ENCODE assay signal across 8 cellular contexts in the genomic region with DNA sequence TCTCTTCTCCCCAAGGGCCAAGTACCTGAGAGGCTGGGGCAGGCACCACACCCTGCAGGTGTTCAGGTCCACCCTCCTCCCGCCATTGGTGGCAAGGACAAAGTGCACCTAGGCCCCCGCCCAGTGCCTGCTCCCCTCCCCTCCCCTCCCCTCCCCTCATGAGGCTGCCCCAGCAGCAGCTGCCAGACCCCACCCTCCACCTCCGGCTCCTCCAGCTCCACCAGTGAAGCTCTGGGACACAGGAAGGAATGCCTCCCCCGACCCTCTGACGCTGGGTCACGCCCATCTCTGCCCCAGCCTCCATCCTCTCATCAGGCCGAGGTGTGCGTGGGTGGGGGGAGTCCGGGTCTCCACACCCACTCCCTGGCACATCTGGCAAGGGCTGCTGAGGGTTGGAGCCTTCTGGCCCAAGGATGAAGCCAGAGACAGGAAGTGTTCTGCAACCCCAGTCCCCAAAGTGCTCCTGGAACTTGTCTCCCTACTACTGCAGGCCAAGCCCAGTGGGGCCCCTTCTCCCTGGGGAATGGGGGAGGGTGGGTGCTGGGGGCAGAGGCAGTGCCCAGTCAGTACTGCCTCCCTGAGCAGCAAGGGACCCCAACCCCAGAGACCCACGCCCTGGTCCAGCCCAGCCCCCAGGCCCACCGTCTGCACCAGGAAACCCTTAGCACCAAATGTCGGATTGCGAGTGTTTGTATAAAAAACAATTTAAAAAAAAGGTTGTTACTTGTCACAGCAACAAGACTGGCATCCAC. TPM values are rescaled to one million over a fixed set of nuclear protein-coding genes. Genes with fewer than 3 reads are reported as not detected.
DNase-seq lines count a peak whose midpoint lies in the region; ATAC-seq and TF ChIP-seq lines count a peak whose summit lies in the region.

No MANE protein-coding gene starts in this region.

- no peaks in the 10 kb centered on the region for H3K9me3 ChIP-seq in ES-I3 (ENCODE audit: control insufficient read depth, insufficient read depth, low read length)
- no peaks in the 10 kb centered on the region for H3K9me3 ChIP-seq in breast epithelium

- H3K27me3 Mint-ChIP-seq in neural crest cell (ENCODE audit: low read depth) = no peaks in the 10 kb centered on the region

- peak; percentile 91 to 94 for DNase-seq in NCI-H526 (lab: John Stamatoyannopoulos, UW)
- DNase-seq in breast epithelium (ENCODE audit: low spot score in 2 of 2) = no peak
- DNase-seq in neural crest cell (ENCODE audit: low read depth, low spot score) = no peak
- no peak for DNase-seq in NOMO-1 treated with DMSO at 0.1 percent for 48 hours (lab: John Stamatoyannopoulos, UW; ENCODE audit: unreplicated experiment)

- peaks cover 17% of the 10 kb centered on the region for H3K4me1 Mint-ChIP-seq in neural crest cell

- H3K4me3 ChIP-seq in breast epithelium = peak overlapping the region in 2 of 3 donors; percentile 94 to 100

- no peak for ATAC-seq in HG03520 (IDR thresholded peaks at IDR 0.05; ENCODE audit: unreplicated experiment)
- ATAC-seq in activated CD4-positive, CD25-positive, alpha-beta regulatory T cell treated with anti-CD3 and anti-CD28 coated beads, Interleukin-2, amount 50 U/mL, for 24 hours = no peak
- ATAC-seq in HG02678 (IDR thresholded peaks at IDR 0.05; ENCODE audit: unreplicated experiment) = no peak

- H3K4me1 ChIP-seq in ES-I3 (ENCODE audit: insufficient read depth, low read length) (peaks cover 17% of the 10 kb centered on the region), breast epithelium (peaks cover 20 to 21% of the 10 kb centered on the region in 2 donors)

- H3K4me3 Mint-ChIP-seq in neural crest cell = peak overlapping the region; percentile 84

- no peaks in the 10 kb centered on the region for H3K27me3 ChIP-seq in breast epithelium

- H3K36me3 ChIP-seq in ES-I3 (ENCODE audit: insufficient read depth, low read length) (peaks cover 3% of the 10 kb centered on the region), breast epithelium (peaks cover 8% of the 10 kb centered on the region)

- peak overlapping the region; percentile 58; the same call in 1 of the 2 replicates for H3K9ac ChIP-seq in ES-I3 (ENCODE audit: low read depth, low read length)

- H3K9me3 Mint-ChIP-seq in neural crest cell = no peaks in the 10 kb centered on the region

- no peaks in the 10 kb centered on the region for H3K36me3 Mint-ChIP-seq in neural crest cell (ENCODE audit: low read depth)

- intact Hi-C loops in breast epithelium (cut with DNase I; ENCODE audit: low total_unique reads) = no loop called here

- TF ChIP-seq CTCF in breast epithelium (IDR thresholded peaks at IDR 0.05) (no peak), neural crest cell (conservative IDR thresholded peaks at IDR 0.05) (no peak)

- peak overlapping the region in 1 of 2 donors; percentile 78 for H3K27ac ChIP-seq in breast epithelium

- no peak overlapping the region for H3K27ac Mint-ChIP-seq in neural crest cell (ENCODE audit: unreplicated experiment)

- TF ChIP-seq POLR2A in breast epithelium (IDR thresholded peaks at IDR 0.05) = no peak

RNA-seq across cellular contexts. Expression of gene UCKL1, which starts 1.6 kb away (rescaled TPM):
- total RNA-seq in breast epithelium (10 to 100 TPM; 24.2 to 44.9 (median 36.3) TPM), neural crest cell (39.3 and 39.9 TPM in 2 replicates)

RNA-seq across cellular contexts. Expression of gene ZNF512B, which starts 11.9 kb away (rescaled TPM):
- 10 to 100 TPM in 1 of 3 donors, 1 to 10 TPM in 2; 5.8 to 12.7 (median 9.2) TPM for total RNA-seq in breast epithelium
- total RNA-seq in neural crest cell = 33.0 and 34.0 TPM in 2 replicates

RNA-seq across cellular contexts. Expression of gene SAMD10, which starts 21.6 kb away (rescaled TPM):
- total RNA-seq in breast epithelium = 1 to 10 TPM in 2 of 3 donors, under 1 TPM in 1; 0.96 to 3.3 (median 2.8) TPM
- 6.4 and 8.0 TPM in 2 replicates for total RNA-seq in neural crest cell

RNA-seq across cellular contexts. Expression of gene PRPF6, which starts 23.1 kb away (rescaled TPM):
- 10 to 100 TPM; 53.9 to 67.5 (median 59.6) TPM for total RNA-seq in breast epithelium
- total RNA-seq in neural crest cell = 77.4 and 81.5 TPM in 2 replicates

Comparison
In these comparisons a context has a peak if more than half of its experiments do, and no peak if none do; other contexts are left out.
1. DNase-seq: peak in NCI-H526 (2 of 2); none in breast epithelium (0 of 2), neural crest cell (single experiment) and NOMO-1 treated with DMSO at 0.1 percent for 48 hours (single experiment).